ENCODE assay signal across 1 cellular context in genomic region chr2:219073413-219074129, GRCh38.
TF ChIP-seq lines count a peak whose summit lies in the region.

No MANE protein-coding gene starts in this region.

TF ChIP-seq in HepG2, 621 proteins besides CTCF, POLR2A, EP300 and RAD21 (continued from another document):
- TF ChIP-seq ZNF142 (CRISPR knock-in tag; IDR thresholded peaks at IDR 0.05) (no peak), TBX3 (IDR thresholded peaks at IDR 0.05; ENCODE audit: borderline replicate concordance) (no peak), ZNF724P (CRISPR knock-in tag; IDR thresholded peaks at IDR 0.05; ENCODE audit: borderline replicate concordance) (no peak), FLYWCH1 (CRISPR knock-in tag; IDR thresholded peaks at IDR 0.05) (no peak), MLLT10 (CRISPR knock-in tag; IDR thresholded peaks at IDR 0.05) (no peak), HOXA9 (CRISPR knock-in tag; IDR thresholded peaks at IDR 0.05; ENCODE audit: borderline replicate concordance) (no peak), GZF1 (CRISPR knock-in tag; IDR thresholded peaks at IDR 0.05) (no peak), CREB1 (IDR thresholded peaks at IDR 0.05) (no peak), CREB1 (CRISPR knock-in tag; IDR thresholded peaks at IDR 0.05) (no peak), ZNF12 (CRISPR knock-in tag; IDR thresholded peaks at IDR 0.05) (no peak), MTERF4 (CRISPR knock-in tag; IDR thresholded peaks at IDR 0.05) (no peak), ZNF292 (CRISPR knock-in tag; IDR thresholded peaks at IDR 0.05; ENCODE audit: borderline replicate concordance, low read depth) (no peak), ATF7 (IDR thresholded peaks at IDR 0.05) (no peak), ATF7 (CRISPR knock-in tag; IDR thresholded peaks at IDR 0.05) (no peak), DR1 (CRISPR knock-in tag; IDR thresholded peaks at IDR 0.05) (no peak), IRX3 (CRISPR knock-in tag; IDR thresholded peaks at IDR 0.05; ENCODE audit: borderline replicate concordance, low read depth) (no peak), HIVEP1 (CRISPR knock-in tag; IDR thresholded peaks at IDR 0.05) (0 out of 2 replicates have a peak, but pooled peaks have one; percentile 34), ZBTB1 (CRISPR knock-in tag; IDR thresholded peaks at IDR 0.05; ENCODE audit: borderline replicate concordance) (no peak), SRSF4 (IDR thresholded peaks at IDR 0.05; ENCODE audit: low read depth, low read length, poor library complexity, severe bottlenecking) (no peak), ZNF24 (IDR thresholded peaks at IDR 0.05) (no peak), ATF1 (CRISPR knock-in tag; IDR thresholded peaks at IDR 0.05) (no peak), HNF1A (IDR thresholded peaks at IDR 0.05; ENCODE audit: low read depth) (no peak), HNF1A (CRISPR knock-in tag; IDR thresholded peaks at IDR 0.05; ENCODE audit: borderline replicate concordance) (no peak), POGK (CRISPR knock-in tag; conservative IDR thresholded peaks at IDR 0.05) (0 out of 2 replicates have a peak, but pooled peaks have one; percentile 41), ZNF766 (CRISPR knock-in tag; IDR thresholded peaks at IDR 0.05; ENCODE audit: borderline replicate concordance) (no peak), ZNF816 (CRISPR knock-in tag; IDR thresholded peaks at IDR 0.05; ENCODE audit: borderline replicate concordance) (no peak), ERF (CRISPR knock-in tag; IDR thresholded peaks at IDR 0.05) (0 out of 2 replicates have a peak, but pooled peaks have one; percentile 14), SMAD1 (CRISPR knock-in tag; IDR thresholded peaks at IDR 0.05; ENCODE audit: borderline replicate concordance, low read depth) (no peak), ZNF350 (CRISPR knock-in tag; IDR thresholded peaks at IDR 0.05; ENCODE audit: borderline replicate concordance, low read depth) (peak; percentile 33; the same call in 1 of the 2 replicates), ZFYVE20 (CRISPR knock-in tag; IDR thresholded peaks at IDR 0.05; ENCODE audit: borderline replicate concordance, low read depth) (no peak), ELF4 (CRISPR knock-in tag; IDR thresholded peaks at IDR 0.05; ENCODE audit: borderline replicate concordance) (no peak), SIN3B (IDR thresholded peaks at IDR 0.05; ENCODE audit: low read length) (0 out of 2 replicates have a peak, but pooled peaks have one; percentile 34), ZNF354B (CRISPR knock-in tag; IDR thresholded peaks at IDR 0.05) (no peak), AGO1 (IDR thresholded peaks at IDR 0.05; ENCODE audit: low read depth, low read length, poor library complexity, severe bottlenecking) (no peak), ZNF235 (CRISPR knock-in tag; IDR thresholded peaks at IDR 0.05; ENCODE audit: borderline replicate concordance) (no peak), ZSCAN30 (CRISPR knock-in tag; IDR thresholded peaks at IDR 0.05) (no peak), ZNF790 (CRISPR knock-in tag; IDR thresholded peaks at IDR 0.05; ENCODE audit: borderline replicate concordance) (no peak)
- TF ChIP-seq, protein P1, sequence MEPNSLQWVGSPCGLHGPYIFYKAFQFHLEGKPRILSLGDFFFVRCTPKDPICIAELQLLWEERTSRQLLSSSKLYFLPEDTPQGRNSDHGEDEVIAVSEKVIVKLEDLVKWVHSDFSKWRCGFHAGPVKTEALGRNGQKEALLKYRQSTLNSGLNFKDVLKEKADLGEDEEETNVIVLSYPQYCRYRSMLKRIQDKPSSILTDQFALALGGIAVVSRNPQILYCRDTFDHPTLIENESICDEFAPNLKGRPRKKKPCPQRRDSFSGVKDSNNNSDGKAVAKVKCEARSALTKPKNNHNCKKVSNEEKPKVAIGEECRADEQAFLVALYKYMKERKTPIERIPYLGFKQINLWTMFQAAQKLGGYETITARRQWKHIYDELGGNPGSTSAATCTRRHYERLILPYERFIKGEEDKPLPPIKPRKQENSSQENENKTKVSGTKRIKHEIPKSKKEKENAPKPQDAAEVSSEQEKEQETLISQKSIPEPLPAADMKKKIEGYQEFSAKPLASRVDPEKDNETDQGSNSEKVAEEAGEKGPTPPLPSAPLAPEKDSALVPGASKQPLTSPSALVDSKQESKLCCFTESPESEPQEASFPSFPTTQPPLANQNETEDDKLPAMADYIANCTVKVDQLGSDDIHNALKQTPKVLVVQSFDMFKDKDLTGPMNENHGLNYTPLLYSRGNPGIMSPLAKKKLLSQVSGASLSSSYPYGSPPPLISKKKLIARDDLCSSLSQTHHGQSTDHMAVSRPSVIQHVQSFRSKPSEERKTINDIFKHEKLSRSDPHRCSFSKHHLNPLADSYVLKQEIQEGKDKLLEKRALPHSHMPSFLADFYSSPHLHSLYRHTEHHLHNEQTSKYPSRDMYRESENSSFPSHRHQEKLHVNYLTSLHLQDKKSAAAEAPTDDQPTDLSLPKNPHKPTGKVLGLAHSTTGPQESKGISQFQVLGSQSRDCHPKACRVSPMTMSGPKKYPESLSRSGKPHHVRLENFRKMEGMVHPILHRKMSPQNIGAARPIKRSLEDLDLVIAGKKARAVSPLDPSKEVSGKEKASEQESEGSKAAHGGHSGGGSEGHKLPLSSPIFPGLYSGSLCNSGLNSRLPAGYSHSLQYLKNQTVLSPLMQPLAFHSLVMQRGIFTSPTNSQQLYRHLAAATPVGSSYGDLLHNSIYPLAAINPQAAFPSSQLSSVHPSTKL (CRISPR knock-in tag; IDR thresholded peaks at IDR 0.05) = 0 out of 2 replicates have a peak, but pooled peaks have one; percentile 9
